Comparison of ENCODE assay signal across 8 cellular contexts in genomic region chr15:22888120-22888859, GRCh38. TPM values are rescaled to one million over a fixed set of nuclear protein-coding genes. Genes with fewer than 3 reads are reported as not detected.
A peak's percentile ranks its signal among the peaks of the same experiment; 100 is the strongest.
DNase-seq lines count a peak whose midpoint lies in the region; ATAC-seq and TF ChIP-seq lines count a peak whose summit lies in the region.

No MANE protein-coding gene starts in this region.

- peaks cover 31% of the 10 kb centered on the region for H3K4me1 ChIP-seq in SJSA1 (replicated peaks)

- H3K9me3 ChIP-seq in SJSA1 (replicated peaks), result no peaks in the 10 kb centered on the region

- DNase-seq in GM03348 (ENCODE audit: low spot score) (peak; percentile 91), SJSA1 (ENCODE audit: low read depth in 1 of 2, low spot score in 2 of 2) (peak; percentile 77 to 84), fibroblast of peridontal ligament (ENCODE audit: extremely low read depth) (peak; percentile 94), retinal pigment epithelial cell (ENCODE audit: low read depth) (peak; percentile 80), endothelial cell (ENCODE audit: low spot score) (no peak), GM10248 (ENCODE audit: extremely low spot score) (no peak), germinal center (ENCODE audit: low spot score) (no peak)

- POLR2A ChIA-PET in GM10248 (lab: Yijun Ruan, JAX), result no interaction called here

- peaks cover 22% of the 10 kb centered on the region for H3K36me3 ChIP-seq in SJSA1

- H3K27me3 Mint-ChIP-seq in endothelial cell (ENCODE audit: unreplicated experiment), result peaks cover 3% of the 10 kb centered on the region

- no peak overlapping the region for H3K27ac Mint-ChIP-seq in endothelial cell (ENCODE audit: unreplicated experiment)

- CTCF ChIA-PET in GM10248 (lab: Yijun Ruan, JAX), result no interaction called here

- no peak for ATAC-seq in GM21390 (IDR thresholded peaks at IDR 0.05; ENCODE audit: unreplicated experiment)

- H3K27me3 ChIP-seq in SJSA1 (replicated peaks), result no peaks in the 10 kb centered on the region

- no peak for TF ChIP-seq CTCF in retinal pigment epithelial cell (conservative IDR thresholded peaks at IDR 0.05; ENCODE audit: low read depth, low read length)
- no peak for TF ChIP-seq CTCF in endothelial cell (IDR thresholded peaks at IDR 0.05; ENCODE audit: unreplicated experiment)
- TF ChIP-seq CTCF in GM10248 (IDR thresholded peaks at IDR 0.05; ENCODE audit: control extremely low read depth, extremely low read depth, low read depth, missing control alignments), result no peak

- H3K4me3 ChIP-seq in SJSA1, result no peak overlapping the region
- no peak overlapping the region for H3K4me3 ChIP-seq in retinal pigment epithelial cell (ENCODE audit: low read length)

- no peaks in the 10 kb centered on the region for H3K9me3 Mint-ChIP-seq in endothelial cell (ENCODE audit: unreplicated experiment)

- H3K36me3 Mint-ChIP-seq in endothelial cell (ENCODE audit: low read depth, unreplicated experiment), result peaks cover 42% of the 10 kb centered on the region

- H3K4me3 Mint-ChIP-seq in endothelial cell (ENCODE audit: unreplicated experiment), result no peak overlapping the region

- H3K4me1 Mint-ChIP-seq in endothelial cell (ENCODE audit: unreplicated experiment), result peaks cover 3% of the 10 kb centered on the region

- H3K27ac ChIP-seq in SJSA1, result peak overlapping the region; percentile 56

RNA-seq across cellular contexts. Expression of gene NIPA2, which starts 49.8 kb away (rescaled TPM):
- total RNA-seq in SJSA1 (2014; rRNA removed; shearing (Covaris generic)), result 159 and 217 TPM in 2 replicates
- total RNA-seq in endothelial cell (ENCODE audit: unreplicated experiment), result 81.0 TPM

Comparison
In these comparisons a context has a peak if more than half of its experiments do, and no peak if none do; other contexts are left out.
1. DNase-seq: peak in GM03348 (single experiment), SJSA1 (2 of 2), fibroblast of peridontal ligament (single experiment) and retinal pigment epithelial cell (single experiment); none in endothelial cell (single experiment), GM10248 (single experiment) and germinal center (single experiment).